ENCODE assay signal across 23 cellular contexts in the genomic region with DNA sequence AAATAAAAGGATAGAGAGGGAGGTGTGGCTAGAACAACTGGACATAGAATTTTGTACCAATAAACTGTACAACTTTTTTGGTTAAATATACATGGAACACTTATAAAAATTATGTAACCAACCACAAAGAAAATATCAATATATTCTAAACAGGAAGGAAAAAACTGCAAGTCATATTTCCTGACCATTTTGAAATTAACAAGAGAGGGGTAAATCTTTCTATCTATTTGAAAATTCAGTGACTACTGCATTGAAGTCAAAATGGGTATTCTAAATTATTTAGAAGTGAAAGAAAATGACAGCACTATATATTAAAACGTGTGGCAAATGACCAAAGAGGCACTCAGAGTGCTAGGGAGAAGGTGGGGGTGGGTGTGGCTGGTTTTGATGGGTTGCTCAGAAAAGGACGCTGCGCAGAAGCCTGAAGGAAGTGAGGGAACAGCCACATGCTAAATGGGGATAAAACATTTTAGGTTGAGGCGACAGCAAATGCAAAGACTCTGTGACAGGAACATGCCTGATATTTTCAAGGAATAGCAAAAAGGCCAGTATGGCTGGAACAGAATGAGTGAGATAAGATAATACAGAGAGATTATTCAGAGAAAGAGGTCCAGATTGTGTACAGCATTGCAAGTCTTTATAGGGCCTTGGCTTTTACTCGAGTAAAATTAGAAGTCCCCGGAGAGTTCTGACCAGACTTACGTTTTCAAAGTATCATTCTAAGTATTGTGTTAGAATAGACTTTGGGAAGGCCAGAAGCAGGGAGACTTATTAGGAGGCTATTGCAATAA. TPM values are rescaled to one million over a fixed set of nuclear protein-coding genes. Genes with fewer than 3 reads are reported as not detected.
DNase-seq lines count a peak whose midpoint lies in the region; ATAC-seq and TF ChIP-seq lines count a peak whose summit lies in the region.
"Had no signal": no experiment of that assay in that cellular context is flagged by ENCODE, and none has a peak within 500 bp of the region (broad histone marks: within the 10 kb centered on the region; RNA-seq: fewer than 3 reads in every experiment).

No MANE protein-coding gene starts in this region.

- ATAC-seq in stimulated activated naive CD8-positive, alpha-beta T cell treated with anti-CD3 and anti-CD28 coated beads, Interleukin-15, amount 100 ng/mL, for 72 hours, result no peak

- H3K27ac ChIP-seq in neural progenitor cell, result no peak overlapping the region

- H3K9ac ChIP-seq in Loucy (ENCODE audit: low read depth, low read length, poor library complexity, severe bottlenecking), result no peak overlapping the region
- no peak overlapping the region for H3K9ac ChIP-seq in neural progenitor cell

- H3K27ac Mint-ChIP-seq in stimulated activated naive CD8-positive, alpha-beta T cell treated with anti-CD3 and anti-CD28 coated beads, Interleukin-15, Interleukin-2, amounts not matched to agents 100 ng/mL and 50 ng/mL, for 24 hours, result peak overlapping the region; percentile 39
- peak overlapping the region in 1 of 2 donors; percentile 35 for H3K27ac Mint-ChIP-seq in stimulated activated naive CD8-positive, alpha-beta T cell treated with anti-CD3 and anti-CD28 coated beads, Interleukin-15, amount 100 ng/mL, for 72 hours
- peak overlapping the region in 4 of 6 donors; percentile 5 to 42 (median 27) for H3K27ac Mint-ChIP-seq in immature natural killer cell
- no peak overlapping the region for H3K27ac Mint-ChIP-seq in neural progenitor cell

- no peaks in the 10 kb centered on the region for H3K9me3 ChIP-seq in Loucy (ENCODE audit: insufficient read depth, low read depth, low read length)
- H3K9me3 ChIP-seq in neural progenitor cell (ENCODE audit: low read depth), result no peaks in the 10 kb centered on the region
- H3K9me3 ChIP-seq: MG63 had no signal

- H3F3A ChIP-seq in Loucy (ENCODE audit: low read depth) (no peaks in the 10 kb centered on the region), neural progenitor cell (ENCODE audit: low read depth) (no peaks in the 10 kb centered on the region)

- no peak overlapping the region for H3K4me3 ChIP-seq in Loucy (ENCODE audit: low read length, poor library complexity, severe bottlenecking)
- no peak overlapping the region for H3K4me3 ChIP-seq in neural progenitor cell
- H3K4me3 ChIP-seq: MG63 had no signal

- H3K27me3 Mint-ChIP-seq in stimulated activated naive CD8-positive, alpha-beta T cell treated with anti-CD3 and anti-CD28 coated beads, Interleukin-15, Interleukin-2, amounts not matched to agents 100 ng/mL and 50 ng/mL, for 24 hours, result no peaks in the 10 kb centered on the region
- peaks cover 44% of the 10 kb centered on the region for H3K27me3 Mint-ChIP-seq in stimulated activated naive CD8-positive, alpha-beta T cell treated with anti-CD3 and anti-CD28 coated beads, Interleukin-15, amount 100 ng/mL, for 72 hours
- peaks cover 0 to 3% (median 2%) of the 10 kb centered on the region in 3 donors for H3K27me3 Mint-ChIP-seq in immature natural killer cell (ENCODE audit: low read depth in 3 of 3)
- no peaks in the 10 kb centered on the region for H3K27me3 Mint-ChIP-seq in neural progenitor cell (ENCODE audit: insufficient read depth, low read depth)

- no peaks in the 10 kb centered on the region for H3K36me3 Mint-ChIP-seq in stimulated activated naive CD8-positive, alpha-beta T cell treated with anti-CD3 and anti-CD28 coated beads, Interleukin-15, Interleukin-2, amounts not matched to agents 100 ng/mL and 50 ng/mL, for 24 hours (ENCODE audit: low read depth)
- H3K36me3 Mint-ChIP-seq in immature natural killer cell, result no peaks in the 10 kb centered on the region
- H3K36me3 Mint-ChIP-seq in neural progenitor cell, result no peaks in the 10 kb centered on the region
- H3K36me3 Mint-ChIP-seq: CD8-positive, alpha-beta memory T cell had no signal

- H3K4me3 Mint-ChIP-seq in stimulated activated naive CD8-positive, alpha-beta T cell treated with anti-CD3 and anti-CD28 coated beads, Interleukin-15, Interleukin-2, amounts not matched to agents 100 ng/mL and 50 ng/mL, for 24 hours, result no peak overlapping the region
- no peak overlapping the region for H3K4me3 Mint-ChIP-seq in stimulated activated naive CD8-positive, alpha-beta T cell treated with anti-CD3 and anti-CD28 coated beads, Interleukin-15, amount 100 ng/mL, for 72 hours
- H3K4me3 Mint-ChIP-seq in immature natural killer cell, result no peak overlapping the region
- no peak overlapping the region for H3K4me3 Mint-ChIP-seq in neural progenitor cell
- H3K4me3 Mint-ChIP-seq: CD8-positive, alpha-beta memory T cell had no signal

- H3K36me3 ChIP-seq in Loucy (ENCODE audit: insufficient read depth, low read length), result no peaks in the 10 kb centered on the region
- no peaks in the 10 kb centered on the region for H3K36me3 ChIP-seq in neural progenitor cell
- H3K36me3 ChIP-seq: MG63 had no signal

- H3K27me3 ChIP-seq in Loucy (ENCODE audit: insufficient read depth, low read length, poor library complexity, severe bottlenecking) (no peaks in the 10 kb centered on the region), neural progenitor cell (no peaks in the 10 kb centered on the region)

- H3K79me2 ChIP-seq in Loucy (ENCODE audit: insufficient read depth, low read length) (no peaks in the 10 kb centered on the region), neural progenitor cell (ENCODE audit: low read depth) (no peaks in the 10 kb centered on the region)

- no peaks in the 10 kb centered on the region for H4K20me1 ChIP-seq in Loucy (ENCODE audit: insufficient read depth, low read length, poor library complexity, severe bottlenecking)
- H4K20me1 ChIP-seq in neural progenitor cell (ENCODE audit: low read depth), result no peaks in the 10 kb centered on the region

- peaks cover 16% of the 10 kb centered on the region for H3K4me1 ChIP-seq in Loucy (ENCODE audit: insufficient read depth, low read length, poor library complexity, severe bottlenecking)
- peaks cover 7% of the 10 kb centered on the region for H3K4me1 ChIP-seq in neural progenitor cell

- H3K9me2 ChIP-seq in Loucy (replicated peaks; ENCODE audit: low read depth, low read length), result no peaks in the 10 kb centered on the region

- H2AFZ ChIP-seq in Loucy (ENCODE audit: low read length) (0 out of 2 replicates have a peak overlapping the region, but pooled peaks have one; percentile 1), neural progenitor cell (replicated peaks) (no peak overlapping the region)

- H3K4me1 Mint-ChIP-seq in stimulated activated naive CD8-positive, alpha-beta T cell treated with anti-CD3 and anti-CD28 coated beads, Interleukin-15, Interleukin-2, amounts not matched to agents 100 ng/mL and 50 ng/mL, for 24 hours (ENCODE audit: low read depth), result peaks cover 14% of the 10 kb centered on the region
- H3K4me1 Mint-ChIP-seq in stimulated activated naive CD8-positive, alpha-beta T cell treated with anti-CD3 and anti-CD28 coated beads, Interleukin-15, amount 100 ng/mL, for 72 hours, result peaks cover 19% of the 10 kb centered on the region
- H3K4me1 Mint-ChIP-seq in immature natural killer cell (peaks cover 25 to 29% of the 10 kb centered on the region in 2 donors), neural progenitor cell (no peaks in the 10 kb centered on the region)

- no peak for TF ChIP-seq CTCF in Loucy (conservative IDR thresholded peaks at IDR 0.05; ENCODE audit: low read length)
- TF ChIP-seq CTCF in neural progenitor cell (IDR thresholded peaks at IDR 0.05), result no peak

- no peak for DNase-seq in stimulated activated naive CD8-positive, alpha-beta T cell treated with anti-CD3 and anti-CD28 coated beads, Interleukin-15, amount 100 ng/mL, for 72 hours
- DNase-seq in immature natural killer cell, result no peak
- no peak for DNase-seq in neural progenitor cell (ENCODE audit: low spot score)
- no peak for DNase-seq in NCI-H1694 (lab: John Stamatoyannopoulos, UW)
- DNase-seq in activated gamma-delta T cell (lab: John Stamatoyannopoulos, UW), result no peak
- DNase-seq: C1 segment of cervical spinal cord; CD8-positive, alpha-beta memory T cell; DMS 273 treated with DMSO at 0.1 percent for 48 hours; DMS79; H7; KBM-7; MG63; NCI-H1105 treated with DMSO at 0.1 percent for 48 hours; NCI-H146; NCI-H2029; NCI-H446; NCI-H524 treated with DMSO at 0.1 percent for 48 hours; NCI-H774; SHP77 treated with DMSO at 0.1 percent for 48 hours had no signal

- H3K4me2 ChIP-seq in Loucy (ENCODE audit: low read depth, low read length, poor library complexity, severe bottlenecking), result no peak overlapping the region
- no peak overlapping the region for H3K4me2 ChIP-seq in neural progenitor cell

- H3K9me3 Mint-ChIP-seq in stimulated activated naive CD8-positive, alpha-beta T cell treated with anti-CD3 and anti-CD28 coated beads, Interleukin-15, Interleukin-2, amounts not matched to agents 100 ng/mL and 50 ng/mL, for 24 hours, result no peaks in the 10 kb centered on the region
- no peaks in the 10 kb centered on the region for H3K9me3 Mint-ChIP-seq in stimulated activated naive CD8-positive, alpha-beta T cell treated with anti-CD3 and anti-CD28 coated beads, Interleukin-15, amount 100 ng/mL, for 72 hours
- no peaks in the 10 kb centered on the region for H3K9me3 Mint-ChIP-seq in immature natural killer cell
- no peaks in the 10 kb centered on the region for H3K9me3 Mint-ChIP-seq in neural progenitor cell
- H3K9me3 Mint-ChIP-seq: CD8-positive, alpha-beta memory T cell had no signal

RNA-seq across cellular contexts. Expression of gene ERICH6, which starts 41.1 kb away (rescaled TPM):
- polyA plus RNA-seq in immature natural killer cell, result under 1 TPM in 1 of 3 donors, not detected in 2; 0.94 TPM
- 0.28 TPM in 1 of 2 replicates, not detected in the other for total RNA-seq in neural progenitor cell (ENCODE audit: low replicate concordance)
- total RNA-seq: HT1080 had no signal
- polyA plus RNA-seq: AG04450; CD8-positive, alpha-beta memory T cell had no signal

RNA-seq across cellular contexts. Expression of gene SELENOT, which starts 59.5 kb away (rescaled TPM):
- 100 to 1,000 TPM; 421 to 768 (median 558) TPM for polyA plus RNA-seq in immature natural killer cell
- 73.4 and 133 TPM in 2 replicates for total RNA-seq in neural progenitor cell (ENCODE audit: low replicate concordance)
